ENCODE assay signal across 1 cellular context in genomic region chr1:41158147-41158875, GRCh38.
TF ChIP-seq lines count a peak whose summit lies in the region.

No MANE protein-coding gene starts in this region.

TF ChIP-seq in K562, 482 proteins besides CTCF, POLR2A, EP300 and RAD21 (continues in another document):
- TF ChIP-seq JUND (IDR thresholded peaks at IDR 0.05; ENCODE audit: borderline replicate concordance, low read depth, low read length) (0 out of 2 replicates have a peak, but pooled peaks have one; percentile 9), JUND (tag; IDR thresholded peaks at IDR 0.05; ENCODE audit: borderline replicate concordance, low read depth, low read length) (peak; percentile 38; the same call in 1 of the 3 replicates), POLR2AphosphoS2 (IDR thresholded peaks at IDR 0.05; ENCODE audit: low read length) (no peak), SPI1 (IDR thresholded peaks at IDR 0.05; ENCODE audit: borderline replicate concordance, low read depth, low read length) (peak; percentile 92), HMG20A (CRISPR knock-in tag; conservative IDR thresholded peaks at IDR 0.05) (no peak), DDX20 (tag; IDR thresholded peaks at IDR 0.05; ENCODE audit: low read depth) (no peak), ZNF639 (CRISPR knock-in tag; conservative IDR thresholded peaks at IDR 0.05 in 1 of 2, IDR thresholded peaks at IDR 0.05 in 1 of 2) (no peak), ZNF592 (IDR thresholded peaks at IDR 0.05) (no peak), FOSL1 (tag; conservative IDR thresholded peaks at IDR 0.05) (0 out of 2 replicates have a peak, but pooled peaks have one; percentile 21), ESRRB (CRISPR knock-in tag; IDR thresholded peaks at IDR 0.05; ENCODE audit: borderline replicate concordance) (no peak), MEF2A (IDR thresholded peaks at IDR 0.05; ENCODE audit: control insufficient read depth, low read depth, low read length) (no peak), CTCFL (IDR thresholded peaks at IDR 0.05; ENCODE audit: borderline replicate concordance, insufficient read depth, low read depth, low read length, poor library complexity, severe bottlenecking) (no peak), RB1 (IDR thresholded peaks at IDR 0.05; ENCODE audit: low read depth) (no peak), ATF4 (CRISPR knock-in tag; IDR thresholded peaks at IDR 0.05) (no peak), MEIS2 (IDR thresholded peaks at IDR 0.05; ENCODE audit: partially characterized antibody) (peak; percentile 46), ADNP (tag; IDR thresholded peaks at IDR 0.05) (no peak), TCF7L2 (IDR thresholded peaks at IDR 0.05; ENCODE audit: low read depth, low read length) (no peak), DPF2 (IDR thresholded peaks at IDR 0.05) (0 out of 2 replicates have a peak, but pooled peaks have one; percentile 50), NCOA2 (IDR thresholded peaks at IDR 0.05; ENCODE audit: partially characterized antibody in 2 of 2) (no peak), SMAD1 (IDR thresholded peaks at IDR 0.05; ENCODE audit: low read depth, low read length, partially characterized antibody) (no peak), ZBTB49 (CRISPR knock-in tag; IDR thresholded peaks at IDR 0.05; ENCODE audit: borderline replicate concordance) (no peak), SIN3B (IDR thresholded peaks at IDR 0.05; ENCODE audit: low read depth) (no peak), AFF4 (CRISPR knock-in tag; IDR thresholded peaks at IDR 0.05) (0 out of 2 replicates have a peak, but pooled peaks have one; percentile 11), ZNF77 (CRISPR knock-in tag; IDR thresholded peaks at IDR 0.05) (no peak), FOXK1 (CRISPR knock-in tag; IDR thresholded peaks at IDR 0.05; ENCODE audit: borderline replicate concordance) (no peak), SRF (CRISPR knock-in tag; IDR thresholded peaks at IDR 0.05) (peak in 1 of 2 experiments; percentile 28; a peak in 1 of 4 replicates), SMARCA4 (IDR thresholded peaks at IDR 0.05) (peak; percentile 31; the same call in 1 of the 2 replicates), ZNF3 (CRISPR knock-in tag; IDR thresholded peaks at IDR 0.05) (no peak), ATF3 (IDR thresholded peaks at IDR 0.05) (peak; percentile 16; the same call in 1 of the 2 replicates), ATF3 (CRISPR knock-in tag; conservative IDR thresholded peaks at IDR 0.05) (no peak), RBFOX2 (IDR thresholded peaks at IDR 0.05; ENCODE audit: low read depth, low read length) (no peak), UBTF (IDR thresholded peaks at IDR 0.05; ENCODE audit: borderline replicate concordance in 1 of 2, low read depth in 2 of 2, low read length in 2 of 2) (peak in 1 of 2 experiments; percentile 75; a peak in 1 of 4 replicates), ZNF217 (CRISPR knock-in tag; IDR thresholded peaks at IDR 0.05) (no peak), ATF7 (IDR thresholded peaks at IDR 0.05) (peak; percentile 33; the same call in 1 of the 2 replicates), MED1 (CRISPR knock-in tag; IDR thresholded peaks at IDR 0.05; ENCODE audit: borderline replicate concordance) (no peak), CREB1 (IDR thresholded peaks at IDR 0.05) (no peak), CREB1 (CRISPR knock-in tag; IDR thresholded peaks at IDR 0.05) (no peak), ZNF75A (CRISPR knock-in tag; IDR thresholded peaks at IDR 0.05) (0 out of 2 replicates have a peak, but pooled peaks have one; percentile 15), PKNOX1 (IDR thresholded peaks at IDR 0.05) (peak; percentile 66)
